In genomic region chr11:66637557-66638176, GRCh38 we compare ENCODE assay signal across 8 cellular contexts. TPM values are rescaled to one million over a fixed set of nuclear protein-coding genes. Genes with fewer than 3 reads are reported as not detected.
DNase-seq lines count a peak whose midpoint lies in the region; ATAC-seq and TF ChIP-seq lines count a peak whose summit lies in the region.

No MANE protein-coding gene starts in this region.

- H3K27ac Mint-ChIP-seq in activated CD4-positive, alpha-beta memory T cell treated with anti-CD3 and anti-CD28 coated beads, Interleukin-2, amount 10 ng/mL, durations not matched to agents 7 days and 5 days: peak overlapping the region; percentile 91
- peak overlapping the region; percentile 99 for H3K27ac Mint-ChIP-seq in stimulated activated naive B cell treated with anti-CD40 and anti-IgM and Interleukin-4, amounts not matched to agents 10 μg/mL and 1 μg/mL and 100 μg/mL, for 72 hours

- H3K4me3 Mint-ChIP-seq in activated CD4-positive, alpha-beta memory T cell treated with anti-CD3 and anti-CD28 coated beads, Interleukin-2, amount 10 ng/mL, durations not matched to agents 7 days and 5 days: peak overlapping the region; percentile 91
- H3K4me3 Mint-ChIP-seq in stimulated activated naive B cell treated with anti-CD40 and anti-IgM and Interleukin-4, amounts not matched to agents 10 μg/mL and 1 μg/mL and 100 μg/mL, for 72 hours: peak overlapping the region; percentile 96 to 98

- no peaks in the 10 kb centered on the region for H3K9me3 Mint-ChIP-seq in activated CD4-positive, alpha-beta memory T cell treated with anti-CD3 and anti-CD28 coated beads, Interleukin-2, amount 10 ng/mL, durations not matched to agents 7 days and 5 days
- peaks cover 2 to 4% of the 10 kb centered on the region in 2 donors for H3K9me3 Mint-ChIP-seq in stimulated activated naive B cell treated with anti-CD40 and anti-IgM and Interleukin-4, amounts not matched to agents 10 μg/mL and 1 μg/mL and 100 μg/mL, for 72 hours

- peak; percentile 18 for DNase-seq in stimulated activated CD4-positive, alpha-beta T cell treated with anti-CD3 and anti-CD28 coated beads, Interleukin-4, amount 100 ng/mL, for 1 hour
- no peak for DNase-seq in stimulated activated CD4-positive, alpha-beta T cell treated with anti-CD3 and anti-CD28 coated beads, Interleukin-1b, Interleukin-23, amount 100 ng/mL, for 48 hours
- DNase-seq in activated CD4-positive, alpha-beta memory T cell treated with anti-CD3 and anti-CD28 coated beads, Interleukin-2, amount 10 ng/mL, durations not matched to agents 7 days and 5 days: no peak
- DNase-seq in iPS DF 6.9 (ENCODE audit: low read depth, low spot score) (no peak), GM10248 (ENCODE audit: extremely low spot score) (no peak), NOMO-1 treated with dmso at 0.1 percent for 144 hours (lab: John Stamatoyannopoulos, UW; ENCODE audit: unreplicated experiment) (no peak)
- no peak for DNase-seq in stimulated activated naive B cell treated with anti-CD40 and anti-IgM and Interleukin-4, amounts not matched to agents 10 μg/mL and 1 μg/mL and 100 μg/mL, for 72 hours

- peak in 1 of 2 donors; percentile 0 for ATAC-seq in stimulated activated naive B cell treated with anti-CD40 and anti-IgM and Interleukin-4, amounts not matched to agents 10 μg/mL and 1 μg/mL and 100 μg/mL, for 72 hours (replicated peaks)
- ATAC-seq in GM21390 (IDR thresholded peaks at IDR 0.05; ENCODE audit: unreplicated experiment): no peak

- no CpG with 5 or more reads among the region's 12 CpGs for WGBS in iPS DF 6.9 (ENCODE audit: insufficient coverage, insufficient read length)

- CTCF ChIA-PET in activated CD4-positive, alpha-beta memory T cell treated with anti-CD3 and anti-CD28 coated beads, Interleukin-2, amount 10 ng/mL, durations not matched to agents 7 days and 5 days (lab: Charles Lee): interaction anchor here (0.6 to 3.2 kb wide), 21 partner anchors 8 to 1173 kb away, joined by 3 to 26 read pairs (median 4); partner anchors contain the start of genes CCDC87, CCS, PC and RBM14
- CTCF ChIA-PET in GM10248 (lab: Yijun Ruan, JAX): interaction anchor here (0.9 to 3.7 kb wide), 16 partner anchors 9 to 199 kb away, joined by 3 to 22 read pairs (median 4); partner anchors contain the start of genes CCDC87, CCS and MRPL11

- H3K27ac ChIP-seq in iPS DF 6.9 (ENCODE audit: low read length): no peak overlapping the region

- H3K27me3 ChIP-seq in iPS DF 6.9 (ENCODE audit: control insufficient read depth, insufficient read depth, low read length): no peaks in the 10 kb centered on the region

- H3K9me3 ChIP-seq in iPS DF 6.9 (ENCODE audit: control insufficient read depth, insufficient read depth, low read length): no peaks in the 10 kb centered on the region

- POLR2A ChIA-PET in activated CD4-positive, alpha-beta memory T cell treated with anti-CD3 and anti-CD28 coated beads, Interleukin-2, amount 10 ng/mL, durations not matched to agents 7 days and 5 days (lab: Charles Lee): interaction anchor here (0.7 to 9.3 kb wide), 28 partner anchors 7 to 293 kb away, joined by 3 to 125 read pairs (median 6); partner anchors contain the start of genes ACTN3, BBS1, BRMS1 and CCDC87
- POLR2A ChIA-PET in GM10248 (lab: Yijun Ruan, JAX): interaction anchor here (0.8 to 3.5 kb wide), 13 partner anchors 8 to 192 kb away, joined by 3 to 68 read pairs (median 7); partner anchors contain the start of genes ACTN3, PELI3, RBM14 and RBM4B

- H3K4me3 ChIP-seq in iPS DF 6.9 (ENCODE audit: low read length): peak overlapping the region; percentile 35; the same call in 1 of the 2 replicates

- peaks cover 53% of the 10 kb centered on the region for H3K4me1 Mint-ChIP-seq in activated CD4-positive, alpha-beta memory T cell treated with anti-CD3 and anti-CD28 coated beads, Interleukin-2, amount 10 ng/mL, durations not matched to agents 7 days and 5 days
- peaks cover 36 to 68% of the 10 kb centered on the region in 2 donors for H3K4me1 Mint-ChIP-seq in stimulated activated naive B cell treated with anti-CD40 and anti-IgM and Interleukin-4, amounts not matched to agents 10 μg/mL and 1 μg/mL and 100 μg/mL, for 72 hours

- peaks cover 12% of the 10 kb centered on the region for H3K36me3 ChIP-seq in iPS DF 6.9 (ENCODE audit: control insufficient read depth, insufficient read depth, low read length)

- H3K27me3 Mint-ChIP-seq in activated CD4-positive, alpha-beta memory T cell treated with anti-CD3 and anti-CD28 coated beads, Interleukin-2, amount 10 ng/mL, durations not matched to agents 7 days and 5 days: no peaks in the 10 kb centered on the region
- H3K27me3 Mint-ChIP-seq in stimulated activated naive B cell treated with anti-CD40 and anti-IgM and Interleukin-4, amounts not matched to agents 10 μg/mL and 1 μg/mL and 100 μg/mL, for 72 hours: no peaks in the 10 kb centered on the region

- H3K4me1 ChIP-seq in iPS DF 6.9 (ENCODE audit: control insufficient read depth, insufficient read depth, low read length): peaks cover 2% of the 10 kb centered on the region; the same call in 1 of the 2 replicates

- peaks cover 68% of the 10 kb centered on the region for H3K36me3 Mint-ChIP-seq in activated CD4-positive, alpha-beta memory T cell treated with anti-CD3 and anti-CD28 coated beads, Interleukin-2, amount 10 ng/mL, durations not matched to agents 7 days and 5 days (ENCODE audit: low read depth)
- H3K36me3 Mint-ChIP-seq in stimulated activated naive B cell treated with anti-CD40 and anti-IgM and Interleukin-4, amounts not matched to agents 10 μg/mL and 1 μg/mL and 100 μg/mL, for 72 hours: peaks cover 40 to 57% of the 10 kb centered on the region in 2 donors

- no peak for TF ChIP-seq CTCF in GM10248 (IDR thresholded peaks at IDR 0.05; ENCODE audit: control extremely low read depth, extremely low read depth, low read depth, missing control alignments)

RNA-seq across cellular contexts. Expression of gene RBM4, which starts 0.8 kb away (rescaled TPM):
- 100 to 1,000 TPM; 109 to 110 TPM for total RNA-seq in activated CD4-positive, alpha-beta memory T cell treated with anti-CD3 and anti-CD28 coated beads, Interleukin-2, amount 10 ng/mL, durations not matched to agents 7 days and 5 days

RNA-seq across cellular contexts. Expression of gene RBM14, which starts 21.2 kb away (rescaled TPM):
- total RNA-seq in activated CD4-positive, alpha-beta memory T cell treated with anti-CD3 and anti-CD28 coated beads, Interleukin-2, amount 10 ng/mL, durations not matched to agents 7 days and 5 days: 100 to 1,000 TPM; 116 to 120 TPM

RNA-seq across cellular contexts. Expression of gene RBM4B, which starts 40.0 kb away (rescaled TPM):
- 10 to 100 TPM; 19.6 to 20.1 TPM for total RNA-seq in activated CD4-positive, alpha-beta memory T cell treated with anti-CD3 and anti-CD28 coated beads, Interleukin-2, amount 10 ng/mL, durations not matched to agents 7 days and 5 days

RNA-seq across cellular contexts. Expression of gene CCS, which starts 44.7 kb away (rescaled TPM):
- total RNA-seq in activated CD4-positive, alpha-beta memory T cell treated with anti-CD3 and anti-CD28 coated beads, Interleukin-2, amount 10 ng/mL, durations not matched to agents 7 days and 5 days: 10 to 100 TPM; 32.8 to 33.2 TPM

RNA-seq across cellular contexts. Expression of gene CCDC87, which starts 44.8 kb away (rescaled TPM):
- not detected for total RNA-seq in activated CD4-positive, alpha-beta memory T cell treated with anti-CD3 and anti-CD28 coated beads, Interleukin-2, amount 10 ng/mL, durations not matched to agents 7 days and 5 days
